In genomic region chr13:81987159-81987558, GRCh38 we compare ENCODE assay signal across 20 cellular contexts.
DNase-seq lines count a peak whose midpoint lies in the region; ATAC-seq, FAIRE-seq and TF ChIP-seq lines count a peak whose summit lies in the region.
"Had no signal": no experiment of that assay in that cellular context is flagged by ENCODE, and none has a peak within 500 bp of the region (broad histone marks: within the 10 kb centered on the region; RNA-seq: fewer than 3 reads in every experiment).

No MANE protein-coding gene starts in this region.

- no peaks in the 10 kb centered on the region for H3K9me3 ChIP-seq in iPS-20b (ENCODE audit: insufficient read depth, low read depth, low read length)
- no peaks in the 10 kb centered on the region for H3K9me3 ChIP-seq in stomach
- H3K9me3 ChIP-seq: esophagus muscularis mucosa, sigmoid colon, SJCRH30, suprapubic skin had no signal

- no peak overlapping the region for H3K27ac Mint-ChIP-seq in activated CD4-positive, alpha-beta memory T cell treated with anti-CD3 and anti-CD28 coated beads, Interleukin-2, amount 10 ng/mL, durations not matched to agents 7 days and 5 days

- peaks cover 4% of the 10 kb centered on the region for H3K9me3 Mint-ChIP-seq in activated CD4-positive, alpha-beta memory T cell treated with anti-CD3 and anti-CD28 coated beads, Interleukin-2, amount 10 ng/mL, durations not matched to agents 7 days and 5 days

- intact Hi-C loops in stomach (cut with DNase I; ENCODE audit: low total_unique reads) = no loop called here

- H3K36me3 Mint-ChIP-seq in activated CD4-positive, alpha-beta memory T cell treated with anti-CD3 and anti-CD28 coated beads, Interleukin-2, amount 10 ng/mL, durations not matched to agents 7 days and 5 days (ENCODE audit: low read depth) = no peaks in the 10 kb centered on the region

- in situ Hi-C loops in ACHN (cut with HindIII; ENCODE audit: low pct_ligation_motif_present, low pct_unique_long_range_greater_than_20kb, low sequenced_read_pairs) = no loop called here

- no peak overlapping the region for H3K4me3 Mint-ChIP-seq in activated CD4-positive, alpha-beta memory T cell treated with anti-CD3 and anti-CD28 coated beads, Interleukin-2, amount 10 ng/mL, durations not matched to agents 7 days and 5 days

- no peak overlapping the region for H3K27ac ChIP-seq in iPS-20b (ENCODE audit: low read length)
- H3K27ac ChIP-seq in stomach = no peak overlapping the region
- H3K27ac ChIP-seq: esophagus muscularis mucosa, KMS-11, sigmoid colon, SJCRH30, suprapubic skin had no signal

- CTCF ChIA-PET in activated CD4-positive, alpha-beta memory T cell treated with anti-CD3 and anti-CD28 coated beads, Interleukin-2, amount 10 ng/mL, durations not matched to agents 7 days and 5 days (lab: Charles Lee) = no interaction called here

- H3K9ac ChIP-seq in iPS-20b (ENCODE audit: low read depth, low read length) = no peak overlapping the region
- H3K9ac ChIP-seq: KMS-11 had no signal

- FAIRE-seq in H54 (lab: Jason Lieb, UNC) = peak; percentile 66

- peaks cover 19% of the 10 kb centered on the region; the same call in 1 of the 2 replicates for H3K27me3 ChIP-seq in iPS-20b (ENCODE audit: insufficient read depth, low read length)
- H3K27me3 ChIP-seq in stomach = no peaks in the 10 kb centered on the region
- H3K27me3 ChIP-seq: esophagus muscularis mucosa, sigmoid colon, SJCRH30, suprapubic skin had no signal

- no peak for TF ChIP-seq POLR2A in H54 (IDR thresholded peaks at IDR 0.05; ENCODE audit: low read depth, low read length)
- TF ChIP-seq POLR2A in stomach (IDR thresholded peaks at IDR 0.05) = no peak

- H3K4me1 ChIP-seq in iPS-20b (ENCODE audit: insufficient read depth, low read length) (peaks cover 37% of the 10 kb centered on the region), stomach (peaks cover 0 to 11% (median 0%) of the 10 kb centered on the region in 4 donors)
- H3K4me1 ChIP-seq: esophagus muscularis mucosa, sigmoid colon, SJCRH30, suprapubic skin had no signal

- DNase-seq in ACHN (peak; percentile 4), H54 (ENCODE audit: insufficient read length, low spot score) (no peak), OCI-M1 (lab: John Stamatoyannopoulos, UW) (peak; percentile 29), stomach (no peak)
- no peak for DNase-seq in stimulated activated CD4-positive, alpha-beta T cell treated with anti-CD3 and anti-CD28 coated beads, Interleukin-4, amount 100 ng/mL, for 1 hour
- no peak for DNase-seq in activated CD4-positive, alpha-beta memory T cell treated with anti-CD3 and anti-CD28 coated beads, Interleukin-2, amount 10 ng/mL, durations not matched to agents 7 days and 5 days
- DNase-seq: activated CD4-positive, alpha-beta T cell treated with anti-CD3 and anti-CD28 coated beads, Interleukin-2, amount 50 U/mL, for 1 hour; activated naive CD4-positive, alpha-beta T cell treated with anti-CD3 and anti-CD28 coated beads, Interleukin-2, amount 50 U/mL, for 16 hours; mucosa of descending colon; NCI-H226; occipital lobe; sigmoid colon; stimulated activated CD8-positive, alpha-beta memory T cell treated with anti-CD3 and anti-CD28 coated beads, Interleukin-4, amount 100 ng/mL, for 48 hours; T-helper 9 cell had no signal

- H3K36me3 ChIP-seq in iPS-20b (ENCODE audit: insufficient read depth, low read depth, low read length) = no peaks in the 10 kb centered on the region
- no peaks in the 10 kb centered on the region for H3K36me3 ChIP-seq in stomach
- H3K36me3 ChIP-seq: esophagus muscularis mucosa, sigmoid colon, SJCRH30, suprapubic skin had no signal

- POLR2A ChIA-PET in activated CD4-positive, alpha-beta memory T cell treated with anti-CD3 and anti-CD28 coated beads, Interleukin-2, amount 10 ng/mL, durations not matched to agents 7 days and 5 days (lab: Charles Lee) = no interaction called here

- no peak for ATAC-seq in GM21360 (IDR thresholded peaks at IDR 0.05; ENCODE audit: unreplicated experiment)
- ATAC-seq: mucosa of descending colon had no signal

- no peak for TF ChIP-seq CTCF in stomach (IDR thresholded peaks at IDR 0.05)

- TF ChIP-seq EP300 in stomach (IDR thresholded peaks at IDR 0.05) = no peak

- H3K27me3 Mint-ChIP-seq in activated CD4-positive, alpha-beta memory T cell treated with anti-CD3 and anti-CD28 coated beads, Interleukin-2, amount 10 ng/mL, durations not matched to agents 7 days and 5 days = no peaks in the 10 kb centered on the region

- no peaks in the 10 kb centered on the region for H3K4me1 Mint-ChIP-seq in activated CD4-positive, alpha-beta memory T cell treated with anti-CD3 and anti-CD28 coated beads, Interleukin-2, amount 10 ng/mL, durations not matched to agents 7 days and 5 days

- peak overlapping the region; percentile 28 for H3K4me3 ChIP-seq in iPS-20b (ENCODE audit: low read length)
- no peak overlapping the region for H3K4me3 ChIP-seq in stomach
- H3K4me3 ChIP-seq: esophagus muscularis mucosa, mucosa of descending colon, sigmoid colon, SJCRH30, suprapubic skin had no signal

Comparison
In these comparisons a context has a peak if more than half of its experiments do, and no peak if none do; other contexts are left out.
1. DNase-seq: peak in ACHN (single experiment) and OCI-M1 (single experiment); none in H54 (single experiment), stimulated activated CD4-positive, alpha-beta T cell treated with anti-CD3 and anti-CD28 coated beads, Interleukin-4, amount 100 ng/mL, for 1 hour (single experiment), stomach (single experiment) and activated CD4-positive, alpha-beta memory T cell treated with anti-CD3 and anti-CD28 coated beads, Interleukin-2, amount 10 ng/mL, durations not matched to agents 7 days and 5 days (single experiment).